11 cellular contexts compared by ENCODE assay signal in the genomic region with DNA sequence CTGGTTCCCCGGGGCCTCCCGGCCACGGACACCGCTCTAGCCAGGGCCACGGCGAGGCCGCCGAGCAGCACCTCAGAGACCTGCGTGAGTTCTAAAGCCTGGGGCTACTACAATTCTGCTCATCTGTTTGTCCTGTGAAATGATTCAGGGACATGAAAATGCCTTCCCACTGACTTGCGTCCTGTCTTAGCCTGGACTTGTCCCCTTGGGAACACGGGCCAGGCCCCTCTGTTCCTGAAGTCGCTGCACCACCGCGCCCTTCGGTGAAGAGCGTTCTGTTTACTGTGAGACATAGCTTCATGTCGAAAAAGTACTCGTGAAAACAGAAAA. TPM values are rescaled to one million over a fixed set of nuclear protein-coding genes. Genes with fewer than 3 reads are reported as not detected.
A peak's percentile ranks its signal among the peaks of the same experiment; 100 is the strongest.
DNase-seq lines count a peak whose midpoint lies in the region; ATAC-seq and TF ChIP-seq lines count a peak whose summit lies in the region.
"Had no signal": no experiment of that assay in that cellular context is flagged by ENCODE, and none has a peak within 500 bp of the region (broad histone marks: within the 10 kb centered on the region; RNA-seq: fewer than 3 reads in every experiment).

No MANE protein-coding gene starts in this region.

- H3K4me3 Mint-ChIP-seq in activated naive CD4-positive, alpha-beta T cell treated with anti-CD3 and anti-CD28 coated beads, Interleukin-2, amount 10 ng/mL, durations not matched to agents 7 days and 5 days = peak overlapping the region; percentile 56

- in situ Hi-C loops in transverse colon (cut with MboI; ENCODE audit: low pct_ligation_motif_present in 1 of 4, low pct_unique_long_range_greater_than_20kb in 1 of 4, low sequenced_read_pairs in 3 of 4) = no loop called here

- H2BK5ac ChIP-seq in mesendoderm (ENCODE audit: low read length) = no peak overlapping the region

- intact Hi-C loops in colonic mucosa (cut with DNase I) (no loop called here), transverse colon (cut with DNase I; ENCODE audit: low total_unique reads) (no loop called here)

- peaks cover 2% of the 10 kb centered on the region for H3K9me3 Mint-ChIP-seq in activated naive CD4-positive, alpha-beta T cell treated with anti-CD3 and anti-CD28 coated beads, Interleukin-2, amount 10 ng/mL, durations not matched to agents 7 days and 5 days

- H2BK15ac ChIP-seq in mesendoderm (replicated peaks; ENCODE audit: low read depth) = no peak overlapping the region

- H3K79me1 ChIP-seq in mesendoderm (ENCODE audit: low read length) = no peaks in the 10 kb centered on the region

- no peak for TF ChIP-seq CTCF in colonic mucosa (IDR thresholded peaks at IDR 0.05)
- no peak for TF ChIP-seq CTCF in transverse colon (IDR thresholded peaks at IDR 0.05)

- H3K36me3 ChIP-seq in colonic mucosa (no peaks in the 10 kb centered on the region), mesendoderm (ENCODE audit: control insufficient read depth, insufficient read depth, low read length) (peaks cover 5% of the 10 kb centered on the region), transverse colon (no peaks in the 10 kb centered on the region)

- peak overlapping the region; percentile 18 for H3K27ac ChIP-seq in colonic mucosa
- H3K27ac ChIP-seq in mesendoderm (ENCODE audit: low read depth, low read length) = no peak overlapping the region
- H3K27ac ChIP-seq in transverse colon = peak overlapping the region; percentile 52 to 72 (median 60)
- H3K27ac ChIP-seq: KMS-11, SJSA1 had no signal

- no peaks in the 10 kb centered on the region for H3K9me3 ChIP-seq in colonic mucosa
- no peaks in the 10 kb centered on the region for H3K9me3 ChIP-seq in transverse colon
- H3K9me3 ChIP-seq: SJSA1 had no signal

- H3K27me3 Mint-ChIP-seq in activated naive CD4-positive, alpha-beta T cell treated with anti-CD3 and anti-CD28 coated beads, Interleukin-2, amount 10 ng/mL, durations not matched to agents 7 days and 5 days = peaks cover 18% of the 10 kb centered on the region

- WGBS in mesendoderm (ENCODE audit: extremely low coverage, insufficient coverage, low lambda C conversion rate) = no CpG with 5 or more reads among the region's 18 CpGs
- 32% methylated on average over 18 of the region's 18 CpGs; no CpG with 5 or more reads in 1 of the 2 donors for WGBS in transverse colon (ENCODE audit: low coverage in 1 of 2), 2 donors

- no peak overlapping the region for H3K18ac ChIP-seq in mesendoderm (ENCODE audit: low read length)

- no peak overlapping the region for H2BK120ac ChIP-seq in mesendoderm (ENCODE audit: low read depth, low read length)

- H3K4me1 Mint-ChIP-seq in activated naive CD4-positive, alpha-beta T cell treated with anti-CD3 and anti-CD28 coated beads, Interleukin-2, amount 10 ng/mL, durations not matched to agents 7 days and 5 days = peaks cover 30% of the 10 kb centered on the region

- H3K4me1 ChIP-seq in colonic mucosa (no peaks in the 10 kb centered on the region), mesendoderm (ENCODE audit: control insufficient read depth, low read depth, low read length) (peaks cover 3% of the 10 kb centered on the region), transverse colon (peaks cover 6 to 27% (median 11%) of the 10 kb centered on the region in 4 donors)

- no peak for TF ChIP-seq POLR2A in transverse colon (IDR thresholded peaks at IDR 0.05)

- H3K27ac Mint-ChIP-seq in activated naive CD4-positive, alpha-beta T cell treated with anti-CD3 and anti-CD28 coated beads, Interleukin-2, amount 10 ng/mL, durations not matched to agents 7 days and 5 days = peak overlapping the region; percentile 67

- ATAC-seq in HG02588 (IDR thresholded peaks at IDR 0.05; ENCODE audit: unreplicated experiment) = no peak

- no peak for DNase-seq in activated naive CD4-positive, alpha-beta T cell treated with anti-CD3 and anti-CD28 coated beads, Interleukin-2, amount 10 ng/mL, durations not matched to agents 7 days and 5 days
- DNase-seq in activated naive CD4-positive, alpha-beta T cell treated with Interleukin-2 at 50 U/mL for 16 hours = no peak
- DNase-seq in colonic mucosa (no peak), mesendoderm (no peak), transverse colon (no peak), GF-D8 (lab: John Stamatoyannopoulos, UW) (no peak), globus pallidus (ENCODE audit: low spot score) (no peak)
- DNase-seq: DND-41 had no signal

- H3K56ac ChIP-seq in mesendoderm (ENCODE audit: low read length) = peak overlapping the region; percentile 86

- TF ChIP-seq EP300 in transverse colon (IDR thresholded peaks at IDR 0.05; ENCODE audit: low read depth) = no peak

- H3K4me3 ChIP-seq in colonic mucosa (peak overlapping the region; percentile 36), mesendoderm (ENCODE audit: low read length) (no peak overlapping the region), transverse colon (peak overlapping the region in 3 of 4 donors; percentile 21 to 49 (median 41))
- H3K4me3 ChIP-seq: SJSA1 had no signal

- H4K8ac ChIP-seq in mesendoderm (ENCODE audit: low read depth, low read length) = no peak overlapping the region

- H3K4me2 ChIP-seq in mesendoderm (ENCODE audit: low read length) = peak overlapping the region; percentile 78
- H3K4me2 ChIP-seq: KMS-11 had no signal

- H3K27me3 ChIP-seq in colonic mucosa (no peaks in the 10 kb centered on the region), mesendoderm (ENCODE audit: insufficient read depth, low read length, poor library complexity) (no peaks in the 10 kb centered on the region), transverse colon (peaks cover 21% of the 10 kb centered on the region)
- H3K27me3 ChIP-seq: SJSA1 had no signal

- no peak overlapping the region for H3K4ac ChIP-seq in mesendoderm (ENCODE audit: low read depth, low read length)

- H3K79me2 ChIP-seq in mesendoderm (ENCODE audit: control insufficient read depth, insufficient read depth, low read length) = no peaks in the 10 kb centered on the region

- peaks cover 24% of the 10 kb centered on the region for H3K36me3 Mint-ChIP-seq in activated naive CD4-positive, alpha-beta T cell treated with anti-CD3 and anti-CD28 coated beads, Interleukin-2, amount 10 ng/mL, durations not matched to agents 7 days and 5 days

- H3K23ac ChIP-seq in mesendoderm (ENCODE audit: low read length) = no peak overlapping the region

- no peak overlapping the region for H2AK5ac ChIP-seq in mesendoderm (ENCODE audit: low read length)

- H3K9ac ChIP-seq in colonic mucosa (ENCODE audit: low read depth in 2 of 2, low read length in 2 of 2) = peak overlapping the region in 1 of 2 donors; percentile 46
- peak overlapping the region; percentile 72 for H3K9ac ChIP-seq in mesendoderm (ENCODE audit: low read length)
- H3K9ac ChIP-seq: KMS-11 had no signal

- CTCF ChIA-PET in activated naive CD4-positive, alpha-beta T cell treated with anti-CD3 and anti-CD28 coated beads, Interleukin-2, amount 10 ng/mL, durations not matched to agents 7 days and 5 days (lab: Charles Lee) = no interaction called here

- H4K5ac ChIP-seq in mesendoderm (ENCODE audit: low read length) = no peak overlapping the region

RNA-seq across cellular contexts. Expression of gene YBEY, which starts 11.9 kb away (rescaled TPM):
- total RNA-seq in colonic mucosa = 10 to 100 TPM in 1 of 2 donors, 1 to 10 TPM in 1; 8.0 to 12.4 TPM
- 16.0 TPM for polyA plus RNA-seq in mesendoderm (2013, experiment 1 of 2)
- 16.8 TPM for polyA plus RNA-seq in mesendoderm (2013, experiment 2 of 2)
- total RNA-seq in transverse colon = 10 to 100 TPM in 1 of 4 donors, 1 to 10 TPM in 2, not detected in 1; 4.8 to 33.5 (median 9.1) TPM

RNA-seq across cellular contexts. Expression of gene MCM3AP, which starts 12.6 kb away (rescaled TPM):
- total RNA-seq in colonic mucosa (100 to 1,000 TPM in 1 of 2 donors, 10 to 100 TPM in 1; 68.4 to 112 TPM), transverse colon (100 to 1,000 TPM in 3 of 4 donors, 10 to 100 TPM in 1; 87.4 to 348 (median 108) TPM)
- polyA plus RNA-seq in mesendoderm (2013, experiment 1 of 2) = 47.2 TPM
- 48.1 TPM for polyA plus RNA-seq in mesendoderm (2013, experiment 2 of 2)

RNA-seq across cellular contexts. Expression of gene C21orf58, which starts 25.6 kb away (rescaled TPM):
- total RNA-seq in colonic mucosa = 10 to 100 TPM in 1 of 2 donors, 1 to 10 TPM in 1; 5.5 to 25.7 TPM
- polyA plus RNA-seq in mesendoderm (2013, experiment 1 of 2) = 7.3 TPM
- 7.5 TPM for polyA plus RNA-seq in mesendoderm (2013, experiment 2 of 2)
- total RNA-seq in transverse colon = 10 to 100 TPM in 2 of 4 donors, 1 to 10 TPM in 2; 2.5 to 79.8 (median 7.6) TPM

RNA-seq across cellular contexts. Expression of gene PCNT, which starts 25.9 kb away (rescaled TPM):
- total RNA-seq in colonic mucosa (10 to 100 TPM; 15.1 to 32.5 TPM), transverse colon (100 to 1,000 TPM in 1 of 4 donors, 10 to 100 TPM in 3; 27.6 to 171 (median 63.4) TPM)
- polyA plus RNA-seq in mesendoderm (2013, experiment 1 of 2) = 13.6 TPM
- 12.3 TPM for polyA plus RNA-seq in mesendoderm (2013, experiment 2 of 2)
